Comparison of ENCODE assay signal across 8 cellular contexts in the genomic region with DNA sequence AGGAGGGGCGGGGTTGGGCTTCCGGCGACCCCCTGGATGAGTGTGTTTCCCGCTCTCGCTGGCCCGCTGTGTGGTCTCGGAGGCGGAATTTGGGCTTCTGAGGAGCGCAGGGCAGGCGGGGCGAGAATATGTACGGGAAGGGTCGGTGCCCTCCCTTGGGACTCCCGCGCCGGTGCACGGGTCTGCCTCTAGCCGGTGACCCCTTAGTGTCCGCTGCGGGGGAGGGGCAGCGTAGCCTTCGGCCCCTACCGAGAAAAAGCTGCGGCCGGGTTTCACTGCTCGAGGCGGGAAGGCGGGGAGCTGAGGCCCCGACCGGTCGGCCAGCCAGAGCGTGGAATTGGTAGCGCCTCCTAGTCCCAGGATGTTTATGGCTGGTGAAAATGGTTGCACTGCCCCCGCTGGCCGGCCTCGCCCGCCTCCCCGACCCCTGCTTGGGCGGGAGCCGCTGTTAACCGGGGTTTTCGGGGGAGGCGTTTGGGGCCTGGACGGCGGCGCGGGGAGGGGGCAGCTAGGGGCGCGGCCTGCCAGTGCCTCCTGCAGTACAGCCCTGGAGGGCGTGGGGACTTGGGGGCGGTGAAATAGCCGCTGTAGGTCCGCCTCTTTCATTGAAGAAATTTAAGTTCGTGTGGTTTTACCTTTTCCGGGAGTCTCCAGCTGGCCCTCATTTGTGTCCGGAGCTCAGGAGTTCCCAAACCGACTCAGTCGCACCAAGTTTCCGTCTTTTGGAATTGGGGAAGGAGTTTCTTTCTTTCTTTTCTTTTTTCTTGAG. TPM values are rescaled to one million over a fixed set of nuclear protein-coding genes. Genes with fewer than 3 reads are reported as not detected.
A peak's percentile ranks its signal among the peaks of the same experiment; 100 is the strongest.
DNase-seq lines count a peak whose midpoint lies in the region; ATAC-seq, FAIRE-seq and TF ChIP-seq lines count a peak whose summit lies in the region.

UGP2 (plus strand) TSS at position 643 of the 769 bp plus-strand sequence. CDS start 290 bp downstream, outside the sequence.

- H3K4me3 ChIP-seq in ACC112 (ENCODE audit: low read depth, low read length) (peak within 1 kb of the TSS; percentile 99), WI38 (ENCODE audit: low read depth, low read length) (peak within 1 kb of the TSS; percentile 76), bronchial epithelial cell (ENCODE audit: low read depth, low read length) (peak within 1 kb of the TSS; percentile 58)

- H3K79me2 ChIP-seq in ACC112 (ENCODE audit: control insufficient read depth, insufficient read depth, low read length, unreplicated experiment): peaks cover 55% of the 10 kb centered on the region

- no peak for TF ChIP-seq CTCF in WI38 (IDR thresholded peaks at IDR 0.05; ENCODE audit: low read depth, low read length)
- peak; percentile 47 for TF ChIP-seq CTCF in bronchial epithelial cell (IDR thresholded peaks at IDR 0.05; ENCODE audit: insufficient read depth, low read length, severe bottlenecking)

- ATAC-seq in GM18868 (IDR thresholded peaks at IDR 0.05; ENCODE audit: unreplicated experiment): peak; percentile 65
- ATAC-seq in HG03135 (IDR thresholded peaks at IDR 0.05; ENCODE audit: unreplicated experiment): peak; percentile 64

- H3K4me1 ChIP-seq in ACC112 (ENCODE audit: control insufficient read depth, insufficient read depth, low read length, unreplicated experiment): peaks cover 35% of the 10 kb centered on the region

- peak within 1 kb of the TSS; percentile 47 for H2AFZ ChIP-seq in ACC112 (ENCODE audit: low read length, unreplicated experiment)

- DNase-seq in NCI-H2227 treated with DMSO at 0.1 percent for 48 hours (lab: John Stamatoyannopoulos, UW): peak; percentile 78
- peak; percentile 88 for DNase-seq in bronchial epithelial cell (ENCODE audit: low read depth)
- peak; percentile 57 for DNase-seq in inferior parietal cortex (ENCODE audit: extremely low spot score)
- DNase-seq in stimulated activated CD4-positive, alpha-beta T cell treated with anti-CD3 and anti-CD28 coated beads, Interleukin-12 subunit alpha, Interleukin-12 subunit beta, amount 100 ng/mL, for 48 hours (ENCODE audit: low read depth in 2 of 3, low spot score in 1 of 3): peak; percentile 63 to 78 (median 65)

- peaks cover 6% of the 10 kb centered on the region; the same call in 1 of the 2 replicates for H3K36me3 ChIP-seq in ACC112 (ENCODE audit: insufficient read depth, low read length)
- no peaks in the 10 kb centered on the region for H3K36me3 ChIP-seq in bronchial epithelial cell (ENCODE audit: control insufficient read depth, insufficient read depth, low read length)

- no peak for FAIRE-seq in bronchial epithelial cell (lab: Jason Lieb, UNC)

- H3K27ac ChIP-seq in ACC112 (ENCODE audit: low read depth, low read length): peak within 1 kb of the TSS; percentile 95

- H3K27me3 ChIP-seq in ACC112 (ENCODE audit: insufficient read depth, low read length) (no peaks in the 10 kb centered on the region), bronchial epithelial cell (ENCODE audit: control insufficient read depth, insufficient read depth, low read length) (no peaks in the 10 kb centered on the region)

RNA-seq across cellular contexts. Expression of gene UGP2, which starts in this region (rescaled TPM):
- 114 and 127 TPM in 2 replicates for total RNA-seq in bronchial epithelial cell

Comparison
In these comparisons a context has a peak if more than half of its experiments do, and no peak if none do; other contexts are left out.
1. Peak in every context shown above with its lines: DNase-seq, ATAC-seq, H3K4me3 ChIP-seq and H3K27ac ChIP-seq.